ENCODE assay signal across 11 cellular contexts in genomic region chr1:21021311-21021710, GRCh38.
DNase-seq lines count a peak whose midpoint lies in the region; ATAC-seq, FAIRE-seq and TF ChIP-seq lines count a peak whose summit lies in the region.
"Had no signal": no experiment of that assay in that cellular context is flagged by ENCODE, and none has a peak within 500 bp of the region (broad histone marks: within the 10 kb centered on the region; RNA-seq: fewer than 3 reads in every experiment).

No MANE protein-coding gene starts in this region.

- H3K36me3 ChIP-seq in keratinocyte (ENCODE audit: control insufficient read depth in 2 of 2, extremely low read depth in 1 of 2, insufficient read depth in 2 of 2, low read length in 2 of 2), result no peaks in the 10 kb centered on the region
- no peaks in the 10 kb centered on the region for H3K36me3 ChIP-seq in spleen

- no peak overlapping the region for H2AFZ ChIP-seq in keratinocyte (ENCODE audit: control insufficient read depth, low read length)

- DNase-seq in NCI-H510A treated with DMSO at 0.1 percent for 48 hours (lab: John Stamatoyannopoulos, UW) (peak; percentile 31), NCI-H510A (lab: John Stamatoyannopoulos, UW) (no peak), T-helper 17 cell (no peak), keratinocyte (ENCODE audit: low read depth, low spot score) (no peak), spleen (no peak), glomerular visceral epithelial cell (ENCODE audit: extremely low spot score) (no peak), GM03348 (ENCODE audit: low spot score) (no peak)
- DNase-seq: anterior cingulate cortex, SHP77 treated with DMSO at 0.1 percent for 48 hours had no signal

- no peak overlapping the region for H3K4me3 Mint-ChIP-seq in T-helper 17 cell

- H3K4me1 Mint-ChIP-seq in T-helper 17 cell, result peaks cover 21% of the 10 kb centered on the region

- peaks cover 1% of the 10 kb centered on the region for H3K36me3 Mint-ChIP-seq in T-helper 17 cell (ENCODE audit: low read depth)

- H3K4me2 ChIP-seq in keratinocyte (ENCODE audit: control insufficient read depth, extremely low read depth, insufficient read depth, low read depth, low read length), result no peak overlapping the region

- intact Hi-C loops in spleen (cut with DNase I; ENCODE audit: low total_unique reads), result no loop called here

- ATAC-seq in T-helper 17 cell (no peak), HG02642 (IDR thresholded peaks at IDR 0.05; ENCODE audit: poor library complexity, unreplicated experiment) (no peak)

- dilution Hi-C loops in keratinocyte (cut with MboI; ENCODE audit: extremely low pct_ligation_motif_present, low sequenced_read_pairs), result no loop called here

- H3K9me3 ChIP-seq in T-helper 17 cell (ENCODE audit: control insufficient read depth, low read length, poor library complexity, severe bottlenecking), result no peaks in the 10 kb centered on the region
- H3K9me3 ChIP-seq in keratinocyte (ENCODE audit: control insufficient read depth, low read depth, low read length), result no peaks in the 10 kb centered on the region
- H3K9me3 ChIP-seq in spleen, result no peaks in the 10 kb centered on the region

- H3K4me1 ChIP-seq in keratinocyte (ENCODE audit: control insufficient read depth, extremely low read depth, insufficient read depth, low read length) (peaks cover 16% of the 10 kb centered on the region), spleen (peaks cover under 1 to 31% (median 21%) of the 10 kb centered on the region in 6 donors)

- H3K9ac ChIP-seq in keratinocyte (ENCODE audit: control insufficient read depth, extremely low read depth, insufficient read depth, low read length), result no peak overlapping the region

- peak overlapping the region; percentile 89 for H3K27ac Mint-ChIP-seq in T-helper 17 cell

- FAIRE-seq in keratinocyte (lab: Jason Lieb, UNC), result no peak
- FAIRE-seq: A204.1 had no signal

- TF ChIP-seq POLR2A in spleen (IDR thresholded peaks at IDR 0.05), result no peak

- peaks cover 43% of the 10 kb centered on the region for H3K79me2 ChIP-seq in keratinocyte (ENCODE audit: control insufficient read depth, insufficient read depth, low read length)

- H3K9me1 ChIP-seq in keratinocyte (ENCODE audit: control insufficient read depth, extremely low read depth, insufficient read depth, low read length), result peaks cover 7% of the 10 kb centered on the region

- TF ChIP-seq CTCF in keratinocyte (optimal IDR thresholded peaks at IDR 0.05 in 1 of 3, IDR thresholded peaks at IDR 0.05 in 1 of 3, conservative IDR thresholded peaks at IDR 0.05 in 1 of 3; ENCODE audit: extremely low read depth in 1 of 3, insufficient read depth in 2 of 3, low read length in 3 of 3) (no peak), spleen (IDR thresholded peaks at IDR 0.05 in 8 of 11, conservative IDR thresholded peaks at IDR 0.05 in 3 of 11) (no peak)

- H3K27me3 ChIP-seq in keratinocyte (ENCODE audit: control insufficient read depth, extremely low read depth, insufficient read depth, low read length), result no peaks in the 10 kb centered on the region
- no peaks in the 10 kb centered on the region for H3K27me3 ChIP-seq in spleen (replicated peaks in 1 of 7)

- H3K4me3 ChIP-seq in keratinocyte (ENCODE audit: control insufficient read depth in 2 of 3, extremely low read depth in 1 of 3, insufficient read depth in 2 of 3, low read depth in 1 of 3, low read length in 3 of 3), result no peak overlapping the region
- H3K4me3 ChIP-seq in spleen, result no peak overlapping the region

- 92 to 96% (median 94%) methylated on average over 4 of the region's 4 CpGs for WGBS in spleen, 5 donors

- no peaks in the 10 kb centered on the region for H3K27me3 Mint-ChIP-seq in T-helper 17 cell

- H3K27ac ChIP-seq in keratinocyte (ENCODE audit: control insufficient read depth, insufficient read depth, low read length) (peak overlapping the region; percentile 93), spleen (peak overlapping the region in 6 of 8 donors; percentile 80 to 89 (median 85))

- no peaks in the 10 kb centered on the region for H4K20me1 ChIP-seq in keratinocyte (ENCODE audit: control insufficient read depth, extremely low read depth, insufficient read depth, low read length)
